In genomic region chr12:42129595-42130204, GRCh38 we compare ENCODE assay signal across 8 cellular contexts.
DNase-seq lines count a peak whose midpoint lies in the region; ATAC-seq and TF ChIP-seq lines count a peak whose summit lies in the region.

No MANE protein-coding gene starts in this region.

- DNase-seq in AG09309 (ENCODE audit: low read depth), result no peak
- no peak for DNase-seq in GM13976 (ENCODE audit: low spot score)
- peak; percentile 46 for DNase-seq in NCI-H2227 treated with DMSO at 0.1 percent for 48 hours (lab: John Stamatoyannopoulos, UW)
- DNase-seq in astrocyte of the spinal cord (ENCODE audit: low read depth, low spot score), result peak; percentile 80
- DNase-seq in iPS-NIHi11 (ENCODE audit: low spot score), result peak; percentile 42
- DNase-seq in superior temporal gyrus (ENCODE audit: extremely low spot score), result peak; percentile 86
- DNase-seq in NCI-H187 treated with DMSO at 0.1 percent for 48 hours (lab: John Stamatoyannopoulos, UW), result no peak

- TF ChIP-seq CTCF in AG09309 (IDR thresholded peaks at IDR 0.05; ENCODE audit: control insufficient read depth, insufficient read depth, low read depth, low read length, missing control alignments) (peak; percentile 80), GM13976 (IDR thresholded peaks at IDR 0.05; ENCODE audit: borderline replicate concordance, control extremely low read depth, extremely low read depth, insufficient read depth, missing control alignments) (peak; percentile 48), astrocyte of the spinal cord (IDR thresholded peaks at IDR 0.05; ENCODE audit: low read depth, low read length) (peak; percentile 84)

- H3K4me3 ChIP-seq in AG09309 (ENCODE audit: control insufficient read depth, low read depth, low read length) (no peak overlapping the region), astrocyte of the spinal cord (ENCODE audit: low read depth, low read length) (no peak overlapping the region)

- no peak for ATAC-seq in GM19467 (IDR thresholded peaks at IDR 0.05; ENCODE audit: unreplicated experiment)

- in situ Hi-C loops in GM13976 (cut with MboI; ENCODE audit: low sequenced_read_pairs, unreplicated experiment), result loop anchor here (10.0 kb wide), 1 partner anchor 195 kb away; the partner anchor contains the start of genes PPHLN1 and ZCRB1
- in situ Hi-C loops in astrocyte of the spinal cord (cut with HindIII; ENCODE audit: low sequenced_read_pairs), result no loop called here

Comparison
In these comparisons a context has a peak if more than half of its experiments do, and no peak if none do; other contexts are left out.
1. DNase-seq: peak in NCI-H2227 treated with DMSO at 0.1 percent for 48 hours (single experiment), astrocyte of the spinal cord (single experiment), iPS-NIHi11 (single experiment) and superior temporal gyrus (single experiment); none in AG09309 (single experiment), GM13976 (single experiment) and NCI-H187 treated with DMSO at 0.1 percent for 48 hours (single experiment).
2. Peak in every context shown above with its lines, with median percentiles within 50 percentile points of each other: CTCF ChIP-seq.